In genomic region chr9:109793921-109794320, GRCh38 we compare ENCODE assay signal across 1 cellular context.
TF ChIP-seq lines count a peak whose summit lies in the region.

No MANE protein-coding gene starts in this region.

TF ChIP-seq in IMR-90, 13 proteins besides CTCF, POLR2A, EP300 and RAD21 (continued from another document):
- TF ChIP-seq, protein P1, sequence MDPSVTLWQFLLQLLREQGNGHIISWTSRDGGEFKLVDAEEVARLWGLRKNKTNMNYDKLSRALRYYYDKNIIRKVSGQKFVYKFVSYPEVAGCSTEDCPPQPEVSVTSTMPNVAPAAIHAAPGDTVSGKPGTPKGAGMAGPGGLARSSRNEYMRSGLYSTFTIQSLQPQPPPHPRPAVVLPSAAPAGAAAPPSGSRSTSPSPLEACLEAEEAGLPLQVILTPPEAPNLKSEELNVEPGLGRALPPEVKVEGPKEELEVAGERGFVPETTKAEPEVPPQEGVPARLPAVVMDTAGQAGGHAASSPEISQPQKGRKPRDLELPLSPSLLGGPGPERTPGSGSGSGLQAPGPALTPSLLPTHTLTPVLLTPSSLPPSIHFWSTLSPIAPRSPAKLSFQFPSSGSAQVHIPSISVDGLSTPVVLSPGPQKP (IDR thresholded peaks at IDR 0.05; ENCODE audit: borderline replicate concordance, low read depth, low read length) = no peak
